Comparison of ENCODE assay signal across 8 cellular contexts in the genomic region with DNA sequence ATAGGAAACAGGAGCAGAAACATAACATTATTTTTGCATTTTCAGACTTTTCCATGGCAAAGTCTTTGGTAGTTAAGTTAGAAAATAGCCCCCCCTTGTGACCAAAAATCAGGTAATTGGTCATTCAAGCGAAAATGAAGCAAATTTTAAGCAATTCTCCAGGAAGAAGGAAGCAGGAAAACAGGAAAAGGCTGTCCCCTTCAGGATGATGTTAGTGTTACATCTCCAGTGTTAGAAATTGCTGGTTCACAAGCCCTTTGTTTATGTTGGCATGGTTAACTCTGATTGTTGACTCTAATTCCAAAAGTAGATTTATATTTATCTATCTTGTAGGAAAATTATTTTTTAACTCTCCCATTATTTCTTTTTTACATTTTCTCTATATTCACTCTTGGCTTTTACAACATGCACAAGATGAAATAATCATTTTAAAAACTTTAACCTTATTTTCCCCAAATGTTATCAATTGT. TPM values are rescaled to one million over a fixed set of nuclear protein-coding genes. Genes with fewer than 3 reads are reported as not detected.
DNase-seq lines count a peak whose midpoint lies in the region; ATAC-seq and TF ChIP-seq lines count a peak whose summit lies in the region.

No MANE protein-coding gene starts in this region.

- H3K9me3 ChIP-seq in Panc1 (ENCODE audit: control insufficient read depth, insufficient read depth, low read depth, low read length): no peaks in the 10 kb centered on the region

- no peak overlapping the region for H3K23ac ChIP-seq in mesendoderm (ENCODE audit: low read length)

- POLR2A ChIA-PET in Panc1 (lab: Charles Lee): no interaction called here

- DNase-seq in EL (peak; percentile 84), M059J (ENCODE audit: low read depth) (peak; percentile 81), Panc1 (ENCODE audit: low read depth, low spot score) (peak; percentile 58), endothelial cell (ENCODE audit: low spot score) (peak; percentile 72), mesendoderm (peak; percentile 94)
- no peak for DNase-seq in activated CD4-positive, alpha-beta T cell treated with anti-CD3 and anti-CD28 coated beads, Interleukin-2, amount 50 U/mL, for 1 hour
- no peak for DNase-seq in stimulated activated CD4-positive, alpha-beta T cell treated with anti-CD3 and anti-CD28 coated beads, Interleukin-2, amount 100 ng/mL, for 48 hours

- H3K9ac ChIP-seq in mesendoderm (ENCODE audit: low read length): no peak overlapping the region

- H3K36me3 Mint-ChIP-seq in endothelial cell (ENCODE audit: low read depth, unreplicated experiment): no peaks in the 10 kb centered on the region

- H3K4me1 ChIP-seq in Panc1 (ENCODE audit: control insufficient read depth, insufficient read depth, low read length): no peaks in the 10 kb centered on the region
- H3K4me1 ChIP-seq in mesendoderm (ENCODE audit: control insufficient read depth, low read depth, low read length): no peaks in the 10 kb centered on the region

- H3K27me3 ChIP-seq in Panc1 (ENCODE audit: control insufficient read depth, insufficient read depth, low read length) (no peaks in the 10 kb centered on the region), mesendoderm (ENCODE audit: insufficient read depth, low read length, poor library complexity) (no peaks in the 10 kb centered on the region)

- peak overlapping the region; percentile 92 for H3K27ac Mint-ChIP-seq in endothelial cell (ENCODE audit: unreplicated experiment)

- no peak overlapping the region for H3K4ac ChIP-seq in mesendoderm (ENCODE audit: low read depth, low read length)

- no peaks in the 10 kb centered on the region for H3K27me3 Mint-ChIP-seq in endothelial cell (ENCODE audit: unreplicated experiment)

- H3K4me3 ChIP-seq in Panc1 (ENCODE audit: low read depth in 2 of 2, low read length in 2 of 2) (no peak overlapping the region), mesendoderm (ENCODE audit: low read length) (no peak overlapping the region)

- in situ Hi-C loops in Panc1 (cut with HindIII; ENCODE audit: low pct_unique_long_range_greater_than_20kb, low sequenced_read_pairs): no loop called here

- H2AK5ac ChIP-seq in mesendoderm (ENCODE audit: low read length): no peak overlapping the region

- no peaks in the 10 kb centered on the region for H3K36me3 ChIP-seq in Panc1 (ENCODE audit: control insufficient read depth, insufficient read depth, low read length)
- H3K36me3 ChIP-seq in mesendoderm (ENCODE audit: control insufficient read depth, insufficient read depth, low read length): no peaks in the 10 kb centered on the region

- H3K79me1 ChIP-seq in mesendoderm (ENCODE audit: low read length): no peaks in the 10 kb centered on the region

- no peak overlapping the region for H3K4me2 ChIP-seq in mesendoderm (ENCODE audit: low read length)

- H3K79me2 ChIP-seq in mesendoderm (ENCODE audit: control insufficient read depth, insufficient read depth, low read length): no peaks in the 10 kb centered on the region

- WGBS in mesendoderm (ENCODE audit: extremely low coverage, insufficient coverage, low lambda C conversion rate): no CpG with 5 or more reads among the region's 1 CpG

- H3K18ac ChIP-seq in mesendoderm (ENCODE audit: low read length): no peak overlapping the region

- CTCF ChIA-PET in Panc1 (lab: Charles Lee): no interaction called here

- H3K9me3 Mint-ChIP-seq in endothelial cell (ENCODE audit: unreplicated experiment): no peaks in the 10 kb centered on the region

- H2BK5ac ChIP-seq in mesendoderm (ENCODE audit: low read length): no peak overlapping the region

- no TSS peak for BruUV-seq in Panc1 (replicated peaks; lab: Mats Ljungman, UMichigan)

- H2BK15ac ChIP-seq in mesendoderm (replicated peaks; ENCODE audit: low read depth): no peak overlapping the region

- H3K4me3 Mint-ChIP-seq in endothelial cell (ENCODE audit: unreplicated experiment): no peak overlapping the region

- peaks cover 12% of the 10 kb centered on the region for H3K4me1 Mint-ChIP-seq in endothelial cell (ENCODE audit: unreplicated experiment)

- H3K56ac ChIP-seq in mesendoderm (ENCODE audit: low read length): no peak overlapping the region

- intact Hi-C loops in Panc1 (cut with micrococcal nuclease; ENCODE audit: unreplicated experiment): loop anchor here (1.0 to 10.0 kb wide), 3 partner anchors 160 to 322 kb away; no protein-coding TSS in a partner anchor

- H3K27ac ChIP-seq in Panc1 (ENCODE audit: low read length) (no peak overlapping the region), mesendoderm (ENCODE audit: low read depth, low read length) (no peak overlapping the region)

- TF ChIP-seq CTCF in Panc1 (IDR thresholded peaks at IDR 0.05) (peak; percentile 85; the same call in 1 of the 2 replicates), endothelial cell (IDR thresholded peaks at IDR 0.05; ENCODE audit: unreplicated experiment) (peak; percentile 96)

- H4K8ac ChIP-seq in mesendoderm (ENCODE audit: low read depth, low read length): no peak overlapping the region

- ATAC-seq in Panc1 (peak; percentile 80), HG03521 (IDR thresholded peaks at IDR 0.05; ENCODE audit: unreplicated experiment) (no peak)

- no peak overlapping the region for H4K5ac ChIP-seq in mesendoderm (ENCODE audit: low read length)

- no peak overlapping the region for H2BK120ac ChIP-seq in mesendoderm (ENCODE audit: low read depth, low read length)

RNA-seq across cellular contexts. Expression of gene GAS2L3, which starts 18.8 kb away (rescaled TPM):
- total RNA-seq in M059J (2014; rRNA removed; shearing (Covaris generic)): 32.8 and 38.6 TPM in 2 replicates
- 47.4 TPM for total RNA-seq in Panc1 (2021; ENCODE audit: unreplicated experiment)
- 7.1 TPM for polyA plus RNA-seq in Panc1 (2012; ENCODE audit: insufficient read length)
- 55.6 TPM for total RNA-seq in endothelial cell (ENCODE audit: unreplicated experiment)
- polyA plus RNA-seq in mesendoderm (2013, experiment 1 of 2): 10.1 TPM
- polyA plus RNA-seq in mesendoderm (2013, experiment 2 of 2): 10.5 TPM

Comparison
In these comparisons a context has a peak if more than half of its experiments do, and no peak if none do; other contexts are left out.
1. DNase-seq: peak in EL (single experiment), M059J (single experiment), Panc1 (single experiment), endothelial cell (single experiment) and mesendoderm (single experiment); none in activated CD4-positive, alpha-beta T cell treated with anti-CD3 and anti-CD28 coated beads, Interleukin-2, amount 50 U/mL, for 1 hour (single experiment) and stimulated activated CD4-positive, alpha-beta T cell treated with anti-CD3 and anti-CD28 coated beads, Interleukin-2, amount 100 ng/mL, for 48 hours (0 of 2).